ENCODE assay signal across 14 cellular contexts in the genomic region with DNA sequence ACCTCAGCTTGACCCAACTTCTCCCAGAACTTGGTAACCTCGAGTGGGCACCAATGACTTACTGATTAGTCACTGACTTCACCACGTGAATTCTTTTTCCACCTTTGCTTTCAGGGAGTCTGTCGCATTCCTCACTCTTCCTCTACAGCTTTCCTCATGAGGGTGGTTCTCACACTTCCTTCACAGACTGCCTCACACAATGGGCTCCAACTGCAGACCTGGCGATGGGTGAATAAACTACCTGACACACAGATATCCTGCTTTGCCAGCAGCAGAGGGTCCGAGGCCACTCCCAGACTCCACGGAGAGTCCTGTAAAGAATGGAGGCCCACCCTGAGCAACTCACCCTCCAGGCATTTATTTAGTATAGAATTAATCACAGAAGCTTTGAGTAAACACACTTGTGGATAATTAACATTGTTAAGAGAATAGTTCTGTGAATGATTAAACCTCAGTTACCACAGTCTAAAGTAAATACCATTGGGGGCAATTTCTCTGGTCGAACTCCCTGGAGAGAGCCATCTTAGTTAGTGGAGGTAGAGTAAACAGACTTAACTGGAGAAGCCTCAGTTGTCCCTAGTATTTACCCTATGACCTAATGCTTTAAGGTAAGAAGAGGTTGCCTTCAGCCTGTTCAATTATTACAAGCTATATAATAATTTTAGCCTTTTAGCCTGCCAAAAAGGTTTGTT. TPM values are rescaled to one million over a fixed set of nuclear protein-coding genes. Genes with fewer than 3 reads are reported as not detected.
"Had no signal": no experiment of that assay in that cellular context is flagged by ENCODE, and none has a peak within 500 bp of the region (broad histone marks: within the 10 kb centered on the region; RNA-seq: fewer than 3 reads in every experiment).

No MANE protein-coding gene starts in this region.

RNA-seq across cellular contexts. Expression of gene BPY2C, which starts 47.9 kb away (rescaled TPM):
- total RNA-seq: stomach, subcutaneous adipose tissue, temporal lobe, thoracic aorta, thyroid gland, tibial nerve, transverse colon, upper lobe of left lung, upper lobe of right lung, ureter, urinary bladder, uterus, vagina had no signal
- polyA plus RNA-seq: stomach, thymus, urinary bladder had no signal
